ENCODE assay signal across 17 cellular contexts in the genomic region with DNA sequence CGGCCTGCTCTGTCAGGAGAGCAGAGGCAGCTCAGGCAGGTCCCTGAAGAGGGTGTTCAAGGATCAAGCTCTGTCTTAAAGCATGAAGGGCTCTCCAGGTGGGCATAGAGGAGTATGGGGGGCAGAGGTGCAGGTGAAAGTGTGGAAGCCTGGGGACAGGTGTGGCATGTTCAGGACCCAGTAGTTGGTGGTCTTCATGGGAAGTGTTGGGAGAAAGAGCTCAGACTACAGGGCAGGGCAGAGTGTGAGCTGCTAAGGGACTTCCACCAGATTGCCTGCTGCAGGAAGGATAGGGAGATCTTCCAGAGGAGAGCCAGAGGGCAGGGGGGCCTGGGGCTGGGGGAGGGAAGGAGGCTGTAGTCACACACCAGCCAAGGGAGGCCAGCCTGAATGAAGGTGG.
A peak's percentile ranks its signal among the peaks of the same experiment; 100 is the strongest.
DNase-seq lines count a peak whose midpoint lies in the region; ATAC-seq and TF ChIP-seq lines count a peak whose summit lies in the region.
"Had no signal": no experiment of that assay in that cellular context is flagged by ENCODE, and none has a peak within 500 bp of the region (broad histone marks: within the 10 kb centered on the region; RNA-seq: fewer than 3 reads in every experiment).

No MANE protein-coding gene starts in this region.

- TF ChIP-seq RAD21 in IMR-90 (IDR thresholded peaks at IDR 0.05; ENCODE audit: low read length) = no peak

- H3K9me3 Mint-ChIP-seq in activated naive CD8-positive, alpha-beta T cell treated with anti-CD3 and anti-CD28 coated beads, Interleukin-2, amount 10 ng/mL, durations not matched to agents 7 days and 5 days = peaks cover 2% of the 10 kb centered on the region
- H3K9me3 Mint-ChIP-seq in nephron progenitor cell = peaks cover 3% of the 10 kb centered on the region
- H3K9me3 Mint-ChIP-seq in glutamatergic neuron (ENCODE audit: unreplicated experiment) = peaks cover 1% of the 10 kb centered on the region
- H3K9me3 Mint-ChIP-seq: CD8-positive, alpha-beta T cell had no signal

- no peak for ATAC-seq in IMR-90 (ENCODE audit: low read depth)
- ATAC-seq in activated naive CD8-positive, alpha-beta T cell treated with anti-CD3 and anti-CD28 coated beads, Interleukin-2, amount 10 ng/mL, durations not matched to agents 7 days and 5 days (ENCODE audit: low read depth) = no peak
- ATAC-seq: CD8-positive, alpha-beta T cell; GM12878; GM23338 had no signal

- H2AK5ac ChIP-seq in IMR-90 (ENCODE audit: low read depth, low read length) = 0 out of 2 replicates have a peak overlapping the region, but pooled peaks have one; percentile 21

- no peak for TF ChIP-seq POLR2A in IMR-90 (IDR thresholded peaks at IDR 0.05; ENCODE audit: low read depth, low read length)

- H3K23ac ChIP-seq in IMR-90 (ENCODE audit: low read depth, low read length) = no peak overlapping the region

- H4K8ac ChIP-seq in IMR-90 (ENCODE audit: low read depth in 2 of 2, low read length in 2 of 2) = no peak overlapping the region

- peaks cover 2% of the 10 kb centered on the region for H3K36me3 Mint-ChIP-seq in activated naive CD8-positive, alpha-beta T cell treated with anti-CD3 and anti-CD28 coated beads, Interleukin-2, amount 10 ng/mL, durations not matched to agents 7 days and 5 days
- H3K36me3 Mint-ChIP-seq in nephron progenitor cell (ENCODE audit: low read depth) = no peaks in the 10 kb centered on the region
- peaks cover 4% of the 10 kb centered on the region for H3K36me3 Mint-ChIP-seq in glutamatergic neuron (ENCODE audit: unreplicated experiment)
- H3K36me3 Mint-ChIP-seq: CD8-positive, alpha-beta T cell had no signal

- BruUV-seq in IMR-90 (replicated peaks; lab: Mats Ljungman, UMichigan) = no TSS peak

- no peak overlapping the region for H3K9ac ChIP-seq in IMR-90 (ENCODE audit: low read depth, low read length)

- H3K18ac ChIP-seq in IMR-90 (ENCODE audit: low read depth, low read length) = no peak overlapping the region

- H2BK20ac ChIP-seq in IMR-90 (ENCODE audit: low read depth, low read length) = no peak overlapping the region; the same call in 1 of the 2 replicates

- 0 out of 2 replicates have a peak overlapping the region, but pooled peaks have one; percentile 6 for H3K4ac ChIP-seq in IMR-90 (ENCODE audit: low read depth, low read length)

- H3K4me2 ChIP-seq in IMR-90 (ENCODE audit: low read depth, low read length) (no peak overlapping the region), osteoblast (ENCODE audit: insufficient read depth, low read length) (no peak overlapping the region)
- H3K4me2 ChIP-seq: GM23338 had no signal

- peaks cover 2% of the 10 kb centered on the region for H3K4me1 Mint-ChIP-seq in activated naive CD8-positive, alpha-beta T cell treated with anti-CD3 and anti-CD28 coated beads, Interleukin-2, amount 10 ng/mL, durations not matched to agents 7 days and 5 days
- H3K4me1 Mint-ChIP-seq in nephron progenitor cell (peaks cover 26% of the 10 kb centered on the region), glutamatergic neuron (ENCODE audit: low read depth, unreplicated experiment) (no peaks in the 10 kb centered on the region)
- H3K4me1 Mint-ChIP-seq: GM23338 had no signal

- H3K9me3 ChIP-seq in IMR-90 (ENCODE audit: control insufficient read depth, insufficient read depth, low read length) = no peaks in the 10 kb centered on the region
- no peaks in the 10 kb centered on the region for H3K9me3 ChIP-seq in osteoblast (ENCODE audit: low read depth, low read length)
- H3K9me3 ChIP-seq: Caco-2, HAP-1 had no signal

- H2AK9ac ChIP-seq in IMR-90 (replicated peaks; ENCODE audit: low read depth, low read length, poor library complexity) = no peak overlapping the region

- TF ChIP-seq CTCF in IMR-90 (conservative IDR thresholded peaks at IDR 0.05; ENCODE audit: low read depth, low read length) = no peak
- TF ChIP-seq CTCF in nephron progenitor cell (IDR thresholded peaks at IDR 0.05) = no peak
- no peak for TF ChIP-seq CTCF in osteoblast (IDR thresholded peaks at IDR 0.05; ENCODE audit: extremely low read depth, low read depth, low read length)
- no peak for TF ChIP-seq CTCF in glutamatergic neuron (IDR thresholded peaks at IDR 0.05; ENCODE audit: partially characterized antibody, unreplicated experiment)

- intact Hi-C loops in IMR-90 (cut with micrococcal nuclease) = no loop called here

- WGBS in IMR-90 (ENCODE audit: extremely low coverage in 2 of 2, insufficient read length in 1 of 2), 2 experiments = no CpG with 5 or more reads among the region's 1 CpG

- in situ Hi-C loops in IMR-90 (cut with MboI; ENCODE audit: low sequenced_read_pairs) = no loop called here

- H3K14ac ChIP-seq in IMR-90 (replicated peaks; ENCODE audit: low read depth, low read length) = no peak overlapping the region; the same call in 1 of the 2 replicates

- peaks cover 31 to 57% of the 10 kb centered on the region in 2 experiments for H3K79me1 ChIP-seq in IMR-90 (ENCODE audit: low read depth in 1 of 2, low read length in 2 of 2)

- no peak overlapping the region for H3K56ac ChIP-seq in IMR-90 (ENCODE audit: extremely low read depth, insufficient read depth, low read length)

- no peak overlapping the region for H4K5ac ChIP-seq in IMR-90 (ENCODE audit: low read depth, low read length)

- H3K4me3 Mint-ChIP-seq in activated naive CD8-positive, alpha-beta T cell treated with anti-CD3 and anti-CD28 coated beads, Interleukin-2, amount 10 ng/mL, durations not matched to agents 7 days and 5 days = no peak overlapping the region
- H3K4me3 Mint-ChIP-seq in nephron progenitor cell (no peak overlapping the region), glutamatergic neuron (ENCODE audit: unreplicated experiment) (no peak overlapping the region)
- H3K4me3 Mint-ChIP-seq: CD8-positive, alpha-beta T cell; GM23338; HFFc6 had no signal

- H4K20me1 ChIP-seq in IMR-90 (ENCODE audit: insufficient read depth, low read length) (peaks cover 5% of the 10 kb centered on the region; the same call in 1 of the 2 replicates), osteoblast (ENCODE audit: insufficient read depth, low read length) (no peaks in the 10 kb centered on the region)

- H2AFZ ChIP-seq in IMR-90 (replicated peaks; ENCODE audit: low read length, poor library complexity) (peak overlapping the region; percentile 21), osteoblast (ENCODE audit: low read length) (no peak overlapping the region)
- H2AFZ ChIP-seq: GM23338 had no signal

- POLR2A ChIA-PET in IMR-90 (lab: Charles Lee; ENCODE audit: unreplicated experiment) = no interaction called here
- POLR2A ChIA-PET in activated naive CD8-positive, alpha-beta T cell treated with anti-CD3 and anti-CD28 coated beads, Interleukin-2, amount 10 ng/mL, durations not matched to agents 7 days and 5 days (lab: Charles Lee) = no interaction called here

- no peak overlapping the region for H2BK120ac ChIP-seq in IMR-90 (ENCODE audit: low read depth, low read length)

- H3K4me1 ChIP-seq in IMR-90 (ENCODE audit: control insufficient read depth, insufficient read depth, low read length) = peaks cover 11% of the 10 kb centered on the region
- peaks cover 7% of the 10 kb centered on the region for H3K4me1 ChIP-seq in osteoblast (ENCODE audit: insufficient read depth, low read length)
- H3K4me1 ChIP-seq: Caco-2, HAP-1 had no signal

- peaks cover 2% of the 10 kb centered on the region for H3K27me3 Mint-ChIP-seq in activated naive CD8-positive, alpha-beta T cell treated with anti-CD3 and anti-CD28 coated beads, Interleukin-2, amount 10 ng/mL, durations not matched to agents 7 days and 5 days
- H3K27me3 Mint-ChIP-seq in nephron progenitor cell (ENCODE audit: low read depth, poor library complexity) (peaks cover 6% of the 10 kb centered on the region), glutamatergic neuron (ENCODE audit: unreplicated experiment) (peaks cover 6% of the 10 kb centered on the region)

- no peak overlapping the region; the same call in 1 of the 2 replicates for H4K91ac ChIP-seq in IMR-90 (ENCODE audit: insufficient read depth, low read depth, low read length)

- dilution Hi-C loops in IMR-90 (cut with HindIII; ENCODE audit: low sequenced_read_pairs, unreplicated experiment) = no loop called here

- H3K79me2 ChIP-seq in osteoblast (ENCODE audit: insufficient read depth, low read length) = no peaks in the 10 kb centered on the region

- peak overlapping the region; percentile 54 for H3K27ac Mint-ChIP-seq in activated naive CD8-positive, alpha-beta T cell treated with anti-CD3 and anti-CD28 coated beads, Interleukin-2, amount 10 ng/mL, durations not matched to agents 7 days and 5 days
- H3K27ac Mint-ChIP-seq in nephron progenitor cell = peak overlapping the region; percentile 93
- H3K27ac Mint-ChIP-seq in glutamatergic neuron (ENCODE audit: unreplicated experiment) = no peak overlapping the region
- H3K27ac Mint-ChIP-seq: CD8-positive, alpha-beta T cell; GM23338; HFFc6 had no signal

- no peaks in the 10 kb centered on the region for H3K27me3 ChIP-seq in IMR-90 (ENCODE audit: control insufficient read depth, insufficient read depth, low read length)
- no peaks in the 10 kb centered on the region for H3K27me3 ChIP-seq in osteoblast (ENCODE audit: insufficient read depth, low read length)

- CTCF ChIA-PET in IMR-90 (lab: Yijun Ruan, JAX) = no interaction called here

- DNase-seq in IMR-90 = no peak
- no peak for DNase-seq in activated naive CD8-positive, alpha-beta T cell treated with anti-CD3 and anti-CD28 coated beads, Interleukin-2, amount 10 ng/mL, durations not matched to agents 7 days and 5 days
- DNase-seq in nephron progenitor cell = no peak
- DNase-seq in osteoblast (ENCODE audit: insufficient read length, low spot score, missing footprints) = peak; percentile 54
- no peak for DNase-seq in DMS153 treated with DMSO at 0.1 percent for 48 hours (lab: John Stamatoyannopoulos, UW; ENCODE audit: unreplicated experiment)
- DNase-seq in glutamatergic neuron = no peak
- no peak for DNase-seq in stimulated activated CD4-positive, alpha-beta T cell treated with anti-CD3 and anti-CD28 coated beads, Interleukin-12 subunit alpha, Interleukin-12 subunit beta, amount 100 ng/mL, for 4 hours
- DNase-seq: C1 segment of cervical spinal cord; Caco-2; CD8-positive, alpha-beta T cell; DMS153; DMS79; GDM1; HFFc6 had no signal

- peaks cover 14% of the 10 kb centered on the region; the same call in 1 of the 2 replicates for H3K9me1 ChIP-seq in IMR-90 (ENCODE audit: insufficient read depth, low read length)

- H3K4me3 ChIP-seq in IMR-90 (ENCODE audit: insufficient read depth, low read depth, low read length) (no peak overlapping the region), osteoblast (ENCODE audit: insufficient read depth, low read length) (no peak overlapping the region)
- H3K4me3 ChIP-seq: GM12878, GM23338, HAP-1 had no signal

- no peak overlapping the region for H2BK15ac ChIP-seq in IMR-90 (ENCODE audit: low read depth, low read length)

- H3K27ac ChIP-seq in IMR-90 (ENCODE audit: insufficient read depth, low read length) (no peak overlapping the region), osteoblast (ENCODE audit: low read depth, low read length) (no peak overlapping the region)

- H3K36me3 ChIP-seq in IMR-90 (ENCODE audit: control insufficient read depth, insufficient read depth, low read length) = peaks cover 5% of the 10 kb centered on the region; the same call in 1 of the 2 replicates
- no peaks in the 10 kb centered on the region for H3K36me3 ChIP-seq in osteoblast (ENCODE audit: insufficient read depth, low read length)
- H3K36me3 ChIP-seq: HAP-1 had no signal

- H2BK5ac ChIP-seq in IMR-90 (ENCODE audit: low read depth, low read length, poor library complexity, severe bottlenecking) = no peak overlapping the region

TF ChIP-seq in IMR-90, 13 proteins besides CTCF, POLR2A, EP300 and RAD21 (continues in another document):
- no peak for TF ChIP-seq RFX5 (IDR thresholded peaks at IDR 0.05; ENCODE audit: low read depth, low read length)
